ENCODE assay signal across 26 cellular contexts in genomic region chr7:109190766-109191165, GRCh38.
"Had no signal": no experiment of that assay in that cellular context is flagged by ENCODE, and none has a peak within 500 bp of the region (broad histone marks: within the 10 kb centered on the region; RNA-seq: fewer than 3 reads in every experiment).

No MANE protein-coding gene starts in this region.

- H3K4me1 Mint-ChIP-seq: mesothelial cell of epicardium, naive B cell had no signal

- H3K27me3 Mint-ChIP-seq: dendritic cell treated with granulocyte-macrophage colony-stimulating factor and Interleukin-4, amounts not matched to agents 40 ng/mL and 50 ng/mL, for 4 days; naive B cell had no signal

- H3K27ac Mint-ChIP-seq: dendritic cell treated with granulocyte-macrophage colony-stimulating factor and Interleukin-4, amounts not matched to agents 40 ng/mL and 50 ng/mL, for 4 days; mesothelial cell of epicardium; naive B cell had no signal

- H3K27ac ChIP-seq: colonic mucosa, epithelial cell of prostate, esophagus squamous epithelium, gastrocnemius medialis, heart right ventricle, left lung, lower lobe of right lung had no signal

- H3K4me1 ChIP-seq: colonic mucosa, esophagus squamous epithelium, gastrocnemius medialis, heart right ventricle, left lung, lower lobe of right lung had no signal

- H3K36me3 Mint-ChIP-seq: mesothelial cell of epicardium, naive B cell had no signal

- H3K4me3 ChIP-seq: colonic mucosa, esophagus squamous epithelium, gastrocnemius medialis, heart right ventricle, left lung, lower lobe of right lung, mucosa of descending colon had no signal

- FAIRE-seq: islet of Langerhans, keratinocyte had no signal

- H3K36me3 ChIP-seq: colonic mucosa, esophagus squamous epithelium, gastrocnemius medialis, heart right ventricle, left lung, lower lobe of right lung had no signal

- H3K4me3 Mint-ChIP-seq: dendritic cell treated with granulocyte-macrophage colony-stimulating factor and Interleukin-4, amounts not matched to agents 40 ng/mL and 50 ng/mL, for 4 days; mesothelial cell of epicardium; naive B cell had no signal

- ATAC-seq: esophagus mucosa, gastrocnemius medialis, heart right ventricle, left cardiac atrium, left lung, left ventricle myocardium superior, lower lobe of right lung, mucosa of descending colon had no signal

- DNase-seq: colonic mucosa; cortex of kidney; effector CD4-positive, alpha-beta T cell; effector memory CD4-positive, alpha-beta T cell; erythroblast; esophagus squamous epithelium; foreskin fibroblast; foreskin melanocyte; gastrocnemius medialis; glutamatergic neuron; head of caudate nucleus; heart right ventricle; hippocampal formation; left cardiac atrium; left lung; left ventricle myocardium superior; lower lobe of right lung; mesenchymal stem cell; mucosa of descending colon; naive B cell had no signal

- H3K9me3 ChIP-seq: colonic mucosa, esophagus squamous epithelium, gastrocnemius medialis, lower lobe of right lung had no signal
